Comparison of ENCODE assay signal across 11 cellular contexts in the genomic region with DNA sequence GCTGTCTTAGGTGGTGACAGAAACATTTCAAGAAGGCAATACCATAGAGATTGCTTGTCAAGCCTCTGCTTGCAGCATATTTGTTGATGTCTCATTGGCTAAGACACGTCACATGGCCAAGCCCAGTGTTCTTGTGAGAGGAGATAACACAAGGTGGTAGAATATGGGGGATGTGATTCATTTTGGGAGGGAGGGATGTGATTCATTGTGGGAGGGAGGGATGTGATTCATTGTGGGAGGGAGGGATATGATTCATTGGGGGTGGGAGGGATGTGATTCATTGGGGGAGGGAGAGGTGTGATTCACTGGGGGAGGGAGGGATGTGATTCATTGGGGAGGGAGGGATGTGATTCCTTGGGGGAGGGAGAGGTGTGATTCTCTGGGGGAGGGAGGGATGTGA.
"Had no signal": no experiment of that assay in that cellular context is flagged by ENCODE, and none has a peak within 500 bp of the region (broad histone marks: within the 10 kb centered on the region; RNA-seq: fewer than 3 reads in every experiment).

No MANE protein-coding gene starts in this region.

- H3K9ac ChIP-seq: parathyroid adenoma had no signal

- H3K27me3 ChIP-seq: neutrophil had no signal

- H3K27ac ChIP-seq: neutrophil, parathyroid adenoma, thoracic aorta had no signal

- H3K36me3 ChIP-seq: neutrophil, thoracic aorta had no signal

- H3K79me2 ChIP-seq: parathyroid adenoma had no signal

- ATAC-seq: naive thymus-derived CD8-positive, alpha-beta T cell had no signal

- H3K4me1 ChIP-seq: parathyroid adenoma had no signal

- H3K9me3 ChIP-seq: neutrophil, thoracic aorta had no signal

- H3K4me3 ChIP-seq: thoracic aorta had no signal

- DNase-seq: activated CD4-positive, CD25-positive, alpha-beta regulatory T cell treated with anti-CD3 and anti-CD28 coated beads, Interleukin-2, amount 50 U/mL, for 72 hours; activated naive CD8-positive, alpha-beta T cell treated with anti-CD3 and anti-CD28 coated beads, Interleukin-2, amount 10 ng/mL, durations not matched to agents 7 days and 5 days; anterior cingulate cortex; dermis blood vessel endothelial cell; erythroblast; naive thymus-derived CD8-positive, alpha-beta T cell; stimulated activated CD4-positive, alpha-beta T cell treated with anti-CD3 and anti-CD28 coated beads, Interleukin-12 subunit alpha, Interleukin-12 subunit beta, amount 100 ng/mL, for 4 hours; stimulated activated CD4-positive, alpha-beta T cell treated with anti-CD3 and anti-CD28 coated beads, Interleukin-2, amount 100 ng/mL, for 24 hours had no signal

- H2AFZ ChIP-seq: parathyroid adenoma had no signal
